8 cellular contexts compared by ENCODE assay signal in the genomic region with DNA sequence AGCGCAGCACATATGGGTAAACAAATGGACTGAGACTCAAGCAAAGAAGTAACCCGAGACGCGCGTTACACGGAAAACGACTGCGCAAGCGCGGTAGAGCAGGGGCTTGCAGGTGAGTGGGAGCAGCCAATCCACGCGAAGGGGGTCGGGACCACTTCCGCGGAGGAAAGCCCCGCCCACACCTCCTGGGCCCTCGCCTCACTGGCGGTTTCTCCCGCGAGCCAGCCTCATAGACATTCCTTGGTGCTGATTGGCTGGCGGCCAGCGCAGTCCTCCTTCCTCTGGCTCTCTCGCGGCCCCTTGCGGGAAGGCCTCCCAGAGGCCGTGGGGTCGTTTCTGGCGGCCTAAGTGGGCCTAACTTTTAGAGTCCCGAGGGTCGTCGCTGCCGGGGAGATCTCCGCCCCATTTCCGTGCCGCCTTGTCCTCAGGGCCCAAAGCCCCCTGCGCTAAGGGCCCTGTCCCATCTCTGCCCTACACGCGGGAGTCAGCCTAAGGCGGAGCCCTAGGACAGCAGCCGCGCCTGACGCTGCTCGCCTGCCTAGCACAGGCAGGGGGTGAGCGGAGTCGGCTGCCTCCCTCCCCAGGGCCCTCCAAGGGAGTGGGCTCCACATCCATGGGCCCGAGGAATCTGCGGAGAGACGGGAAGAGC. TPM values are rescaled to one million over a fixed set of nuclear protein-coding genes. Genes with fewer than 3 reads are reported as not detected.
DNase-seq lines count a peak whose midpoint lies in the region; ATAC-seq and TF ChIP-seq lines count a peak whose summit lies in the region.

No MANE protein-coding gene starts in this region.

- no peaks in the 10 kb centered on the region for H3K27me3 Mint-ChIP-seq in natural killer cell treated with Interleukin-12 subunit alpha and Interleukin-12 subunit beta and Interleukin-15 and Interleukin-18, amount 100 ng/mL, for 72 hours

- peak; percentile 49 for TF ChIP-seq CTCF in fibroblast of the aortic adventitia (IDR thresholded peaks at IDR 0.05; ENCODE audit: insufficient read depth, low read length)

- ATAC-seq in GM19395 (IDR thresholded peaks at IDR 0.05; ENCODE audit: unreplicated experiment) (peak; percentile 99), HG03571 (IDR thresholded peaks at IDR 0.05; ENCODE audit: unreplicated experiment) (peak; percentile 91)
- ATAC-seq in natural killer cell treated with Interleukin-12 subunit alpha and Interleukin-12 subunit beta and Interleukin-15 and Interleukin-18, amount 100 ng/mL, for 72 hours, result peak; percentile 99

- DNase-seq in C1 segment of cervical spinal cord (lab: John Stamatoyannopoulos, UW) (peak; percentile 30 to 94 (median 80)), NOMO-1 treated with dmso at 0.1 percent for 144 hours (lab: John Stamatoyannopoulos, UW; ENCODE audit: unreplicated experiment) (peak; percentile 98), fibroblast of the aortic adventitia (ENCODE audit: low read depth) (peak; percentile 67)
- DNase-seq in activated effector memory CD4-positive, alpha-beta T cell treated with Interleukin-2 at 50 U/mL for 16 hours, result peak; percentile 98
- DNase-seq in natural killer cell treated with Interleukin-12 subunit alpha and Interleukin-12 subunit beta and Interleukin-15 and Interleukin-18, amount 100 ng/mL, for 72 hours (ENCODE audit: low spot score), result peak; percentile 98
- DNase-seq in stimulated activated naive CD4-positive, alpha-beta T cell (lab: John Stamatoyannopoulos, UW), result peak; percentile 93 to 98 (median 96)

- no peaks in the 10 kb centered on the region for H3K36me3 Mint-ChIP-seq in natural killer cell treated with Interleukin-12 subunit alpha and Interleukin-12 subunit beta and Interleukin-15 and Interleukin-18, amount 100 ng/mL, for 72 hours

- peak overlapping the region; percentile 88 for H3K4me3 Mint-ChIP-seq in natural killer cell treated with Interleukin-12 subunit alpha and Interleukin-12 subunit beta and Interleukin-15 and Interleukin-18, amount 100 ng/mL, for 72 hours

- peak overlapping the region; percentile 46 for H3K4me3 ChIP-seq in fibroblast of the aortic adventitia (ENCODE audit: low read depth, low read length)

- H3K9me3 Mint-ChIP-seq in natural killer cell treated with Interleukin-12 subunit alpha and Interleukin-12 subunit beta and Interleukin-15 and Interleukin-18, amount 100 ng/mL, for 72 hours, result no peaks in the 10 kb centered on the region

- H3K4me1 Mint-ChIP-seq in natural killer cell treated with Interleukin-12 subunit alpha and Interleukin-12 subunit beta and Interleukin-15 and Interleukin-18, amount 100 ng/mL, for 72 hours (ENCODE audit: low read depth in 2 of 2), result peaks cover 20 to 21% of the 10 kb centered on the region in 2 donors

- H3K27ac Mint-ChIP-seq in natural killer cell treated with Interleukin-12 subunit alpha and Interleukin-12 subunit beta and Interleukin-15 and Interleukin-18, amount 100 ng/mL, for 72 hours, result peak overlapping the region; percentile 83 to 91

RNA-seq across cellular contexts. Expression of a gene that starts 9.1 kb away (rescaled TPM):
- not detected in 2 replicates for total RNA-seq in fibroblast of the aortic adventitia (ENCODE audit: low replicate concordance)
- total RNA-seq in natural killer cell treated with Interleukin-12 subunit alpha and Interleukin-12 subunit beta and Interleukin-15 and Interleukin-18, amount 100 ng/mL, for 72 hours, result not detected

RNA-seq across cellular contexts. Expression of a gene that starts 46.7 kb away (rescaled TPM):
- total RNA-seq in fibroblast of the aortic adventitia (ENCODE audit: low replicate concordance), result 66.2 and 196 TPM in 2 replicates
- 100 to 1,000 TPM; 340 to 514 TPM for total RNA-seq in natural killer cell treated with Interleukin-12 subunit alpha and Interleukin-12 subunit beta and Interleukin-15 and Interleukin-18, amount 100 ng/mL, for 72 hours

Comparison
In these comparisons a context has a peak if more than half of its experiments do, and no peak if none do; other contexts are left out.
1. Peak in every context shown above with its lines: DNase-seq, ATAC-seq and H3K4me3 ChIP-seq.